Comparison of ENCODE assay signal across 7 cellular contexts in the genomic region with DNA sequence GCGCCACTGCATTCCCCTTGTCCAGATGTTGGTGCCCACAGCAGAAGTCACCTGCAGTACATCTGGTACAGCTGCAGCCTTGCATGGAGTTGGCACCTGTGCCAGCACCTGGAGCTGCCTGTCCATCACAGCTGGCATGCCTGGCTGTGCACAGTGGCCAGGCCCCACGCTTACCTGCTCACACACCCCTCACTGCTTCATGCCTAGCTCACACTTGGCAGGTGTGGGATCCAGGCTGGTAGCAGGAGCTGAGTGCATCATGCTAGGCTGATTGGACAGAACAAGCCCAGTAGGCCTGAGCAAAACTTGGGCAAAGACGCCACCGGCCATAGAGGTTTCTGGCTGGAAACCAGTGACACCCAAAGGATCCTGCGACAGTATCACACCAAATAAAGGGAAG.
"Had no signal": no experiment of that assay in that cellular context is flagged by ENCODE, and none has a peak within 500 bp of the region (broad histone marks: within the 10 kb centered on the region; RNA-seq: fewer than 3 reads in every experiment).

No MANE protein-coding gene starts in this region.

- H3K27ac Mint-ChIP-seq: GM23338, H9 had no signal

- H3K4me3 Mint-ChIP-seq: GM23338, H9 had no signal

- DNase-seq: H9, HCEC 1CT, IMR-90, KG1 had no signal

- H3K4me1 Mint-ChIP-seq: GM23338, H9 had no signal

- H3K27ac ChIP-seq: HL-60 had no signal

- H3K4me3 ChIP-seq: GM23338, K562 had no signal

- H3K4me2 ChIP-seq: GM23338 had no signal

- H2AFZ ChIP-seq: GM23338 had no signal

- ATAC-seq: GM23338, K562 had no signal
